13 cellular contexts compared by ENCODE assay signal in genomic region chr4:38574559-38575333, GRCh38.
DNase-seq lines count a peak whose midpoint lies in the region; ATAC-seq, FAIRE-seq and TF ChIP-seq lines count a peak whose summit lies in the region.
"Had no signal": no experiment of that assay in that cellular context is flagged by ENCODE, and none has a peak within 500 bp of the region (broad histone marks: within the 10 kb centered on the region; RNA-seq: fewer than 3 reads in every experiment).

No MANE protein-coding gene starts in this region.

- POLR2A ChIA-PET in T-cell (lab: Charles Lee) = interaction anchor here in 1 of 2 donors (0.6 kb wide), 1 partner anchor 101 kb away, joined by 4 read pairs; no protein-coding TSS in a partner anchor

- H3K4me3 Mint-ChIP-seq in astrocyte (ENCODE audit: unreplicated experiment) (peak overlapping the region; percentile 17), T-cell (no peak overlapping the region)
- H3K4me3 Mint-ChIP-seq in activated CD8-positive, alpha-beta memory T cell treated with anti-CD3 and anti-CD28 coated beads, Interleukin-2, amount 10 ng/mL, durations not matched to agents 7 days and 5 days = no peak overlapping the region
- H3K4me3 Mint-ChIP-seq: brain had no signal

- no peak overlapping the region for H3K27ac ChIP-seq in astrocyte (ENCODE audit: low read depth, low read length)
- H3K27ac ChIP-seq: tibial artery had no signal

- no peak for TF ChIP-seq CTCF in astrocyte (IDR thresholded peaks at IDR 0.05; ENCODE audit: insufficient read depth, low read depth, low read length)

- no peak overlapping the region for H3K9ac ChIP-seq in astrocyte (ENCODE audit: low read length)

- ATAC-seq in activated CD8-positive, alpha-beta memory T cell treated with anti-CD3 and anti-CD28 coated beads, Interleukin-2, amount 10 ng/mL, durations not matched to agents 7 days and 5 days = no peak
- no peak for ATAC-seq in T-cell (replicated peaks in 1 of 4)

- H3K4me3 ChIP-seq in astrocyte (ENCODE audit: insufficient read depth, low read depth, low read length) = no peak overlapping the region
- H3K4me3 ChIP-seq: tibial artery had no signal

- no peaks in the 10 kb centered on the region for H4K20me1 ChIP-seq in astrocyte (ENCODE audit: insufficient read depth, low read length)

- H3K4me1 Mint-ChIP-seq in astrocyte (ENCODE audit: low read depth, unreplicated experiment) (no peaks in the 10 kb centered on the region), T-cell (peaks cover 0 to 19% (median 4%) of the 10 kb centered on the region in 3 donors)
- no peaks in the 10 kb centered on the region for H3K4me1 Mint-ChIP-seq in activated CD8-positive, alpha-beta memory T cell treated with anti-CD3 and anti-CD28 coated beads, Interleukin-2, amount 10 ng/mL, durations not matched to agents 7 days and 5 days

- no peak overlapping the region for H3K4me2 ChIP-seq in astrocyte (ENCODE audit: low read length)

- H3K9me3 ChIP-seq in astrocyte (ENCODE audit: insufficient read depth, low read depth, low read length) = no peaks in the 10 kb centered on the region
- H3K9me3 ChIP-seq: tibial artery had no signal

- H3K4me1 ChIP-seq in astrocyte (ENCODE audit: insufficient read depth, low read length) = no peaks in the 10 kb centered on the region
- H3K4me1 ChIP-seq: tibial artery had no signal

- H3K79me2 ChIP-seq in astrocyte (ENCODE audit: insufficient read depth, low read length) = no peaks in the 10 kb centered on the region

- H3K36me3 ChIP-seq in astrocyte (ENCODE audit: insufficient read depth, low read length) = no peaks in the 10 kb centered on the region
- H3K36me3 ChIP-seq: tibial artery had no signal

- H3K27me3 ChIP-seq in astrocyte (ENCODE audit: insufficient read depth, low read length) = no peaks in the 10 kb centered on the region
- H3K27me3 ChIP-seq: tibial artery had no signal

- H3K27ac Mint-ChIP-seq in astrocyte (ENCODE audit: unreplicated experiment) (no peak overlapping the region), T-cell (no peak overlapping the region)
- no peak overlapping the region for H3K27ac Mint-ChIP-seq in activated CD8-positive, alpha-beta memory T cell treated with anti-CD3 and anti-CD28 coated beads, Interleukin-2, amount 10 ng/mL, durations not matched to agents 7 days and 5 days

- FAIRE-seq in astrocyte (lab: Jason Lieb, UNC) = no peak
- FAIRE-seq: GM19239 had no signal

- CTCF ChIA-PET in activated CD8-positive, alpha-beta memory T cell treated with anti-CD3 and anti-CD28 coated beads, Interleukin-2, amount 10 ng/mL, durations not matched to agents 7 days and 5 days (lab: Charles Lee) = interaction anchor here (1.6 kb wide), 1 partner anchor 395 kb away, joined by 4 read pairs; no protein-coding TSS in a partner anchor
- CTCF ChIA-PET in T-cell (lab: Charles Lee) = no interaction called here

- H3K36me3 Mint-ChIP-seq in astrocyte (ENCODE audit: low read depth, unreplicated experiment) = no peaks in the 10 kb centered on the region
- H3K36me3 Mint-ChIP-seq in activated CD8-positive, alpha-beta memory T cell treated with anti-CD3 and anti-CD28 coated beads, Interleukin-2, amount 10 ng/mL, durations not matched to agents 7 days and 5 days = no peaks in the 10 kb centered on the region
- no peaks in the 10 kb centered on the region for H3K36me3 Mint-ChIP-seq in T-cell
- H3K36me3 Mint-ChIP-seq: brain had no signal

- H3K9me3 Mint-ChIP-seq in astrocyte (ENCODE audit: unreplicated experiment) (peaks cover 3% of the 10 kb centered on the region), T-cell (peaks cover 0 to 4% (median 0%) of the 10 kb centered on the region in 3 donors)
- H3K9me3 Mint-ChIP-seq in activated CD8-positive, alpha-beta memory T cell treated with anti-CD3 and anti-CD28 coated beads, Interleukin-2, amount 10 ng/mL, durations not matched to agents 7 days and 5 days (ENCODE audit: low read depth) = no peaks in the 10 kb centered on the region

- peak; percentile 38 for DNase-seq in ACHN
- DNase-seq in MV-4-11 (lab: John Stamatoyannopoulos, UW) = peak; percentile 17
- DNase-seq in astrocyte (ENCODE audit: low read depth) = no peak
- DNase-seq in midbrain (lab: John Stamatoyannopoulos, UW) = peak; percentile 28
- DNase-seq in KG1 (lab: John Stamatoyannopoulos, UW) = no peak
- no peak for DNase-seq in GM03348 (ENCODE audit: low spot score)
- DNase-seq in activated CD8-positive, alpha-beta memory T cell treated with anti-CD3 and anti-CD28 coated beads, Interleukin-2, amount 10 ng/mL, durations not matched to agents 7 days and 5 days = no peak
- DNase-seq in T-cell = no peak
- DNase-seq: foreskin melanocyte, SW 1271, tibial artery had no signal

- H3K27me3 Mint-ChIP-seq in astrocyte (ENCODE audit: low read depth, unreplicated experiment) = peaks cover 3% of the 10 kb centered on the region
- H3K27me3 Mint-ChIP-seq in activated CD8-positive, alpha-beta memory T cell treated with anti-CD3 and anti-CD28 coated beads, Interleukin-2, amount 10 ng/mL, durations not matched to agents 7 days and 5 days = no peaks in the 10 kb centered on the region
- peaks cover 0 to 2% of the 10 kb centered on the region in 2 donors for H3K27me3 Mint-ChIP-seq in T-cell
- H3K27me3 Mint-ChIP-seq: brain had no signal

- no peak overlapping the region for H2AFZ ChIP-seq in astrocyte (ENCODE audit: low read depth, low read length)

- in situ Hi-C loops in ACHN (cut with HindIII; ENCODE audit: low pct_ligation_motif_present, low pct_unique_long_range_greater_than_20kb, low sequenced_read_pairs) = no loop called here

Comparison
In these comparisons a context has a peak if more than half of its experiments do, and no peak if none do; other contexts are left out.
1. DNase-seq: peak in ACHN (single experiment), MV-4-11 (single experiment) and midbrain (single experiment); none in astrocyte (single experiment), KG1 (single experiment), GM03348 (single experiment), activated CD8-positive, alpha-beta memory T cell treated with anti-CD3 and anti-CD28 coated beads, Interleukin-2, amount 10 ng/mL, durations not matched to agents 7 days and 5 days (single experiment) and T-cell (0 of 34).